ENCODE assay signal across 21 cellular contexts in genomic region chr10:114157912-114158311, GRCh38. TPM values are rescaled to one million over a fixed set of nuclear protein-coding genes. Genes with fewer than 3 reads are reported as not detected.
"Had no signal": no experiment of that assay in that cellular context is flagged by ENCODE, and none has a peak within 500 bp of the region (broad histone marks: within the 10 kb centered on the region; RNA-seq: fewer than 3 reads in every experiment).

No MANE protein-coding gene starts in this region.

- H3K27ac ChIP-seq: esophagus squamous epithelium, heart left ventricle, neural progenitor cell, spleen had no signal

- H2AFZ ChIP-seq: neural progenitor cell had no signal

- H3K27me3 ChIP-seq: esophagus squamous epithelium, heart left ventricle, neural progenitor cell, spleen, upper lobe of left lung had no signal

- H3K9ac ChIP-seq: neural progenitor cell had no signal

- H3K4me3 ChIP-seq: esophagus squamous epithelium, heart left ventricle, mucosa of descending colon, neural progenitor cell, spleen, upper lobe of left lung had no signal

- FAIRE-seq: astrocyte, islet of Langerhans had no signal

- H3K9me3 ChIP-seq: esophagus squamous epithelium, mucosa of descending colon, spleen, upper lobe of left lung had no signal

- H3K4me1 ChIP-seq: neural progenitor cell had no signal

- H3K4me2 ChIP-seq: neural progenitor cell had no signal

- ATAC-seq: effector memory CD8-positive, alpha-beta T cell; heart left ventricle; left cardiac atrium; mucosa of descending colon; WTC11 had no signal

- DNase-seq: activated CD8-positive, alpha-beta memory T cell treated with anti-CD3 and anti-CD28 coated beads, Interleukin-2, amount 50 U/mL, for 48 hours; activated naive CD4-positive, alpha-beta T cell treated with Interleukin-2 at 50 U/mL for 16 hours; activated naive CD8-positive, alpha-beta T cell treated with anti-CD3 and anti-CD28 coated beads for 36 hours; activated T-cell treated with anti-CD3 and anti-CD28 coated beads, Interleukin-2, amount 50 U/mL, for 48 hours; central memory CD4-positive, alpha-beta T cell; effector memory CD8-positive, alpha-beta T cell; esophagus squamous epithelium; heart left ventricle; left cardiac atrium; mucosa of descending colon; naive B cell; spleen; stimulated activated CD4-positive, alpha-beta T cell treated with anti-CD3 and anti-CD28 coated beads, Interleukin-4, amount 100 ng/mL, for 1 hour; stimulated activated naive CD4-positive, alpha-beta T cell treated with Interleukin-2 at 50 U/mL for 16 hours; T-helper 9 cell; upper lobe of left lung had no signal

RNA-seq across cellular contexts. Expression of gene TDRD1, which starts 21.2 kb away (rescaled TPM):
- total RNA-seq: astrocyte, dermis microvascular lymphatic vessel endothelial cell had no signal
